Comparison of ENCODE assay signal across 19 cellular contexts in genomic region chr3:131735544-131735943, GRCh38.
"Had no signal": no experiment of that assay in that cellular context is flagged by ENCODE, and none has a peak within 500 bp of the region (broad histone marks: within the 10 kb centered on the region; RNA-seq: fewer than 3 reads in every experiment).

No MANE protein-coding gene starts in this region.

- H3K4me3 ChIP-seq: gastrocnemius medialis, heart right ventricle, psoas muscle, testis, tibial nerve had no signal

- H3K9me3 ChIP-seq: gastrocnemius medialis, heart right ventricle, psoas muscle, testis, tibial nerve had no signal

- H3K27me3 ChIP-seq: heart right ventricle, testis, tibial nerve had no signal

- H3K79me2 ChIP-seq: parathyroid adenoma had no signal

- ATAC-seq: gastrocnemius medialis; heart right ventricle; naive thymus-derived CD4-positive, alpha-beta T cell; psoas muscle; sciatic nerve; stimulated activated naive B cell treated with anti-CD40 and anti-IgM and Interleukin-4, amounts not matched to agents 10 μg/mL and 1 μg/mL and 100 μg/mL, for 72 hours; stimulated activated naive CD8-positive, alpha-beta T cell treated with anti-CD3 and anti-CD28 coated beads, Interleukin-15, amount 100 ng/mL, for 72 hours had no signal

- H3K4me1 ChIP-seq: gastrocnemius medialis, psoas muscle, testis, tibial nerve had no signal

- DNase-seq: effector memory CD4-positive, alpha-beta T cell; gastrocnemius medialis; heart right ventricle; hypothalamus; kidney glomerular epithelial cell; naive thymus-derived CD4-positive, alpha-beta T cell; nephron progenitor cell; psoas muscle; retina; stimulated activated CD4-positive, alpha-beta T cell treated with anti-CD3 and anti-CD28 coated beads, Interleukin-2, amount 100 ng/mL, for 24 hours; stimulated activated CD4-positive, alpha-beta T cell treated with anti-CD3 and anti-CD28 coated beads, Interleukin-4, amount 100 ng/mL, for 4 hours; stimulated activated naive B cell treated with anti-CD40 and anti-IgM and Interleukin-4, amounts not matched to agents 10 μg/mL and 1 μg/mL and 100 μg/mL, for 72 hours; stimulated activated naive CD8-positive, alpha-beta T cell treated with anti-CD3 and anti-CD28 coated beads, Interleukin-15, amount 100 ng/mL, for 72 hours; testis had no signal

- H3K36me3 ChIP-seq: gastrocnemius medialis, heart right ventricle, tibial nerve had no signal

- H2AFZ ChIP-seq: parathyroid adenoma had no signal

- FAIRE-seq: endometrium, islet of Langerhans had no signal

- H3K27ac ChIP-seq: gastrocnemius medialis, heart right ventricle, parathyroid adenoma, psoas muscle, testis, tibial nerve had no signal

- H3K9ac ChIP-seq: parathyroid adenoma had no signal
